In genomic region chr12:46108721-46109120, GRCh38 we compare ENCODE assay signal across 9 cellular contexts.
DNase-seq lines count a peak whose midpoint lies in the region; ATAC-seq and TF ChIP-seq lines count a peak whose summit lies in the region.
"Had no signal": no experiment of that assay in that cellular context is flagged by ENCODE, and none has a peak within 500 bp of the region (broad histone marks: within the 10 kb centered on the region; RNA-seq: fewer than 3 reads in every experiment).

No MANE protein-coding gene starts in this region.

- H3K4me1 Mint-ChIP-seq in activated CD8-positive, alpha-beta memory T cell treated with anti-CD3 and anti-CD28 coated beads, Interleukin-2, amount 10 ng/mL, durations not matched to agents 7 days and 5 days = no peaks in the 10 kb centered on the region
- H3K4me1 Mint-ChIP-seq: activated naive CD4-positive, alpha-beta T cell treated with anti-CD3 and anti-CD28 coated beads, Interleukin-2, amount 10 ng/mL, durations not matched to agents 7 days and 5 days had no signal

- peak; percentile 86 for ATAC-seq in GM18907 (IDR thresholded peaks at IDR 0.05; ENCODE audit: unreplicated experiment)
- peak; percentile 96 for ATAC-seq in GM21717 (IDR thresholded peaks at IDR 0.05; ENCODE audit: unreplicated experiment)
- peak; percentile 89 for ATAC-seq in HG03342 (IDR thresholded peaks at IDR 0.05; ENCODE audit: unreplicated experiment)
- ATAC-seq in activated CD8-positive, alpha-beta memory T cell treated with anti-CD3 and anti-CD28 coated beads, Interleukin-2, amount 10 ng/mL, durations not matched to agents 7 days and 5 days = no peak

- CTCF ChIA-PET in activated CD8-positive, alpha-beta memory T cell treated with anti-CD3 and anti-CD28 coated beads, Interleukin-2, amount 10 ng/mL, durations not matched to agents 7 days and 5 days (lab: Charles Lee) = interaction anchor here (1.9 kb wide), 1 partner anchor 16 kb away, joined by 5 read pairs; no protein-coding TSS in a partner anchor

- DNase-seq in germinal center (ENCODE audit: low spot score) (peak; percentile 49), erythroblast (lab: John Stamatoyannopoulos, UW) (no peak)
- no peak for DNase-seq in stimulated activated CD4-positive, alpha-beta T cell treated with anti-CD3 and anti-CD28 coated beads, Interleukin-12 subunit alpha, Interleukin-12 subunit beta, amount 100 ng/mL, for 4 hours
- no peak for DNase-seq in activated CD8-positive, alpha-beta memory T cell treated with anti-CD3 and anti-CD28 coated beads, Interleukin-2, amount 10 ng/mL, durations not matched to agents 7 days and 5 days
- DNase-seq: activated naive CD4-positive, alpha-beta T cell treated with anti-CD3 and anti-CD28 coated beads, Interleukin-2, amount 10 ng/mL, durations not matched to agents 7 days and 5 days; NCI-H526 had no signal

- H3K27ac Mint-ChIP-seq in activated CD8-positive, alpha-beta memory T cell treated with anti-CD3 and anti-CD28 coated beads, Interleukin-2, amount 10 ng/mL, durations not matched to agents 7 days and 5 days = no peak overlapping the region
- H3K27ac Mint-ChIP-seq: activated naive CD4-positive, alpha-beta T cell treated with anti-CD3 and anti-CD28 coated beads, Interleukin-2, amount 10 ng/mL, durations not matched to agents 7 days and 5 days had no signal

- H3K4me3 Mint-ChIP-seq in activated CD8-positive, alpha-beta memory T cell treated with anti-CD3 and anti-CD28 coated beads, Interleukin-2, amount 10 ng/mL, durations not matched to agents 7 days and 5 days = no peak overlapping the region
- H3K4me3 Mint-ChIP-seq: activated naive CD4-positive, alpha-beta T cell treated with anti-CD3 and anti-CD28 coated beads, Interleukin-2, amount 10 ng/mL, durations not matched to agents 7 days and 5 days had no signal

- H3K27me3 Mint-ChIP-seq in activated CD8-positive, alpha-beta memory T cell treated with anti-CD3 and anti-CD28 coated beads, Interleukin-2, amount 10 ng/mL, durations not matched to agents 7 days and 5 days = peaks cover 2% of the 10 kb centered on the region

- no peak for TF ChIP-seq POLR2A in erythroblast (IDR thresholded peaks at IDR 0.05; ENCODE audit: low read length)

- peaks cover 3% of the 10 kb centered on the region for H3K36me3 Mint-ChIP-seq in activated CD8-positive, alpha-beta memory T cell treated with anti-CD3 and anti-CD28 coated beads, Interleukin-2, amount 10 ng/mL, durations not matched to agents 7 days and 5 days
- H3K36me3 Mint-ChIP-seq: activated naive CD4-positive, alpha-beta T cell treated with anti-CD3 and anti-CD28 coated beads, Interleukin-2, amount 10 ng/mL, durations not matched to agents 7 days and 5 days had no signal

- peaks cover 3% of the 10 kb centered on the region for H3K9me3 Mint-ChIP-seq in activated CD8-positive, alpha-beta memory T cell treated with anti-CD3 and anti-CD28 coated beads, Interleukin-2, amount 10 ng/mL, durations not matched to agents 7 days and 5 days (ENCODE audit: low read depth)
